ENCODE assay signal across 8 cellular contexts in the genomic region with DNA sequence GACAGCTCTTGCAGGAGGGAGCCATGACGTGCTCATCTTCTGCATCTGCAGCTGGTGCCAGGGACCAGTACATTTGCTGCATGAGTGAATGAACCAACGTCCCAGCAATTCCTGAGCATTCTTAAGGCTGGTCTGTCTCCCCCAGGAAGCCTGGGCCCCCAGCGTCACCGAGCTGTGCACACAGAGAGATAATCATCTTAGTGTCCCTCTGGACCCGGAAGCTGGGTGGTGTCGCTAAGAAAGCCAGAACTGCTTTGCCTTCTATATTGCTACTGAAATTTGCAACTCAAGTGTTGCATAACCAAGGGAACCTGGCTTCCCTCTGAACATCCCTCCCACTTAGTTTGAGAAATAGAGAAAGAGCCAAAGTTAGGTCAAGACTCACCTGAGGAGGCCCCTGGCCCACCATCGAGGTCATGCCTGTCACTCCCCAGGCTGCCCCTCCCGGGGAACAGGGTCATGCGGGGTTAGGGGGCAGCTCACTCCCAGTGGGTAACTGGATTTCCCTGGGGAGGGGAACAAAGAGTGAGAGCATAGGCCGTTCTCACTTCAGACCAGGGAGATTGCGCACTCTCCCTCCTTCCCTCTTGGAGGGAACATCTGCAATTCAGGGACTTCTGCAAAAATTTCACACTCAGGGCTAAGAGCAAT.
DNase-seq lines count a peak whose midpoint lies in the region; ATAC-seq and TF ChIP-seq lines count a peak whose summit lies in the region.

No MANE protein-coding gene starts in this region.

- DNase-seq in CD1c-positive myeloid dendritic cell (ENCODE audit: extremely low spot score), result peak; percentile 87
- DNase-seq in natural killer cell treated with Interleukin-12 subunit alpha and Interleukin-12 subunit beta and Interleukin-15 and Interleukin-18, amount 100 ng/mL, for 72 hours (ENCODE audit: low spot score), result no peak
- no peak for DNase-seq in foreskin melanocyte
- DNase-seq in progenitor cell of endocrine pancreas (ENCODE audit: low spot score, unreplicated experiment), result no peak
- no peak for DNase-seq in Calu3

- no peak for TF ChIP-seq RAD21 in Ishikawa (IDR thresholded peaks at IDR 0.05; ENCODE audit: low read depth)

- ATAC-seq in GM21515 (IDR thresholded peaks at IDR 0.05; ENCODE audit: unreplicated experiment), result peak; percentile 35
- ATAC-seq in natural killer cell treated with Interleukin-12 subunit alpha and Interleukin-12 subunit beta and Interleukin-15 and Interleukin-18, amount 100 ng/mL, for 72 hours, result peak; percentile 13 to 59

- H3K36me3 Mint-ChIP-seq in natural killer cell treated with Interleukin-12 subunit alpha and Interleukin-12 subunit beta and Interleukin-15 and Interleukin-18, amount 100 ng/mL, for 72 hours, result peaks cover 11% of the 10 kb centered on the region
- H3K36me3 Mint-ChIP-seq in progenitor cell of endocrine pancreas (ENCODE audit: insufficient read depth), result peaks cover 7% of the 10 kb centered on the region
- H3K36me3 Mint-ChIP-seq in Calu3 (ENCODE audit: insufficient read depth, unreplicated experiment), result no peaks in the 10 kb centered on the region

- CTCF ChIA-PET in Calu3 (lab: Charles Lee), result interaction anchor here (0.6 kb wide), 1 partner anchor 191 kb away, joined by 3 read pairs; no protein-coding TSS in a partner anchor

- peak overlapping the region; percentile 63 for H3K4me3 Mint-ChIP-seq in natural killer cell treated with Interleukin-12 subunit alpha and Interleukin-12 subunit beta and Interleukin-15 and Interleukin-18, amount 100 ng/mL, for 72 hours
- no peak overlapping the region for H3K4me3 Mint-ChIP-seq in progenitor cell of endocrine pancreas (ENCODE audit: low read depth)
- no peak overlapping the region for H3K4me3 Mint-ChIP-seq in Calu3 (ENCODE audit: low read depth, unreplicated experiment)

- H3K4me1 Mint-ChIP-seq in natural killer cell treated with Interleukin-12 subunit alpha and Interleukin-12 subunit beta and Interleukin-15 and Interleukin-18, amount 100 ng/mL, for 72 hours (ENCODE audit: low read depth in 2 of 2), result peaks cover 15 to 16% of the 10 kb centered on the region in 2 donors
- H3K4me1 Mint-ChIP-seq in progenitor cell of endocrine pancreas (ENCODE audit: low read depth) (peaks cover 24% of the 10 kb centered on the region), Calu3 (ENCODE audit: low read depth, unreplicated experiment) (no peaks in the 10 kb centered on the region)

- peak overlapping the region; percentile 61 to 76 for H3K27ac Mint-ChIP-seq in natural killer cell treated with Interleukin-12 subunit alpha and Interleukin-12 subunit beta and Interleukin-15 and Interleukin-18, amount 100 ng/mL, for 72 hours
- H3K27ac Mint-ChIP-seq in progenitor cell of endocrine pancreas, result no peak overlapping the region
- H3K27ac Mint-ChIP-seq in Calu3 (ENCODE audit: unreplicated experiment), result no peak overlapping the region

- no TSS peak for BruUV-seq in Calu3 (replicated peaks; lab: Mats Ljungman, UMichigan)

- H3K27me3 Mint-ChIP-seq in natural killer cell treated with Interleukin-12 subunit alpha and Interleukin-12 subunit beta and Interleukin-15 and Interleukin-18, amount 100 ng/mL, for 72 hours, result peaks cover 0 to 3% of the 10 kb centered on the region in 2 donors
- H3K27me3 Mint-ChIP-seq in progenitor cell of endocrine pancreas (no peaks in the 10 kb centered on the region), Calu3 (ENCODE audit: unreplicated experiment) (peaks cover 51% of the 10 kb centered on the region)

- no peak for TF ChIP-seq EP300 in Ishikawa (IDR thresholded peaks at IDR 0.05; ENCODE audit: borderline replicate concordance)

- no peak for TF ChIP-seq CTCF in progenitor cell of endocrine pancreas (IDR thresholded peaks at IDR 0.05; ENCODE audit: unreplicated experiment)
- no peak for TF ChIP-seq CTCF in Calu3 (IDR thresholded peaks at IDR 0.05; ENCODE audit: unreplicated experiment)

- peak overlapping the region; percentile 63 for H3K27ac ChIP-seq in cingulate gyrus (ENCODE audit: low read depth, low read length)

- intact Hi-C loops in Calu3 (cut with micrococcal nuclease; ENCODE audit: unreplicated experiment), result no loop called here

- H3K9me3 Mint-ChIP-seq in natural killer cell treated with Interleukin-12 subunit alpha and Interleukin-12 subunit beta and Interleukin-15 and Interleukin-18, amount 100 ng/mL, for 72 hours, result no peaks in the 10 kb centered on the region
- peaks cover 12% of the 10 kb centered on the region for H3K9me3 Mint-ChIP-seq in progenitor cell of endocrine pancreas (ENCODE audit: low read depth)
- H3K9me3 Mint-ChIP-seq in Calu3 (ENCODE audit: low read depth, unreplicated experiment), result peaks cover 5% of the 10 kb centered on the region

TF ChIP-seq in Ishikawa, 13 proteins besides CTCF, POLR2A, EP300 and RAD21:
- TF ChIP-seq EGR1 (IDR thresholded peaks at IDR 0.05) (no peak), CEBPB (IDR thresholded peaks at IDR 0.05) (0 out of 2 replicates have a peak, but pooled peaks have one; percentile 3)

Comparison
In these comparisons a context has a peak if more than half of its experiments do, and no peak if none do; other contexts are left out.
1. H3K27ac Mint-ChIP-seq: peak in natural killer cell treated with Interleukin-12 subunit alpha and Interleukin-12 subunit beta and Interleukin-15 and Interleukin-18, amount 100 ng/mL, for 72 hours (2 of 2); none in progenitor cell of endocrine pancreas (single experiment) and Calu3 (single experiment).